16 cellular contexts compared by ENCODE assay signal in genomic region chr17:42560246-42560645, GRCh38. TPM values are rescaled to one million over a fixed set of nuclear protein-coding genes. Genes with fewer than 3 reads are reported as not detected.
DNase-seq lines count a peak whose midpoint lies in the region; ATAC-seq lines count a peak whose summit lies in the region.
"Had no signal": no experiment of that assay in that cellular context is flagged by ENCODE, and none has a peak within 500 bp of the region (broad histone marks: within the 10 kb centered on the region; RNA-seq: fewer than 3 reads in every experiment).

No MANE protein-coding gene starts in this region.

- CTCF ChIA-PET in T-cell (lab: Charles Lee) = no interaction called here

- H3K36me3 Mint-ChIP-seq in T-cell = peaks cover 3% of the 10 kb centered on the region

- H3K4me1 ChIP-seq in mesenchymal stem cell (ENCODE audit: control insufficient read depth, insufficient read depth, low read depth, low read length) = peaks cover 36% of the 10 kb centered on the region
- H3K4me1 ChIP-seq: SJCRH30 had no signal

- H3K9me3 ChIP-seq in mesenchymal stem cell (ENCODE audit: control insufficient read depth, low read length) = no peaks in the 10 kb centered on the region
- H3K9me3 ChIP-seq: SJCRH30 had no signal

- no peak overlapping the region for H3K4me3 ChIP-seq in mesenchymal stem cell (ENCODE audit: insufficient read depth in 1 of 2, low read depth in 1 of 2, low read length in 2 of 2)
- H3K4me3 ChIP-seq: SJCRH30 had no signal

- H3K9me3 Mint-ChIP-seq in T-cell = no peaks in the 10 kb centered on the region

- no peak overlapping the region for H2AK5ac ChIP-seq in mesenchymal stem cell (ENCODE audit: low read length, severe bottlenecking)

- H3K27me3 ChIP-seq in mesenchymal stem cell (ENCODE audit: control insufficient read depth in 1 of 2, insufficient read depth in 1 of 2, low read length in 2 of 2) = no peaks in the 10 kb centered on the region
- H3K27me3 ChIP-seq: SJCRH30 had no signal

- no peak overlapping the region for H3K23ac ChIP-seq in mesenchymal stem cell (ENCODE audit: low read length in 2 of 2)

- H3K4me3 Mint-ChIP-seq in T-cell = peak overlapping the region; percentile 7 to 87 (median 59)

- H2BK5ac ChIP-seq in mesenchymal stem cell (ENCODE audit: low read depth, low read length, poor library complexity, severe bottlenecking) = no peak overlapping the region

- H2BK12ac ChIP-seq in mesenchymal stem cell (ENCODE audit: low read length in 2 of 2) = no peak overlapping the region

- intact Hi-C loops in left ventricle myocardium superior (cut with micrococcal nuclease) (no loop called here), Right ventricle myocardium superior (cut with DNase I) (no loop called here)

- no peak overlapping the region for H4K91ac ChIP-seq in mesenchymal stem cell (ENCODE audit: low read length)

- H3K18ac ChIP-seq in mesenchymal stem cell (ENCODE audit: low read depth in 1 of 2, low read length in 2 of 2) = no peak overlapping the region

- H3K36me3 ChIP-seq in mesenchymal stem cell (ENCODE audit: control insufficient read depth in 1 of 2, insufficient read depth in 2 of 2, low read depth in 1 of 2, low read length in 2 of 2) = peaks cover 19 to 24% of the 10 kb centered on the region in 2 experiments

- H3K9ac ChIP-seq in mesenchymal stem cell (ENCODE audit: low read length) = peak overlapping the region; percentile 28
- H3K9ac ChIP-seq: parathyroid adenoma had no signal

- peaks cover 14% of the 10 kb centered on the region for H3K79me1 ChIP-seq in mesenchymal stem cell (replicated peaks; ENCODE audit: low read length, poor library complexity, severe bottlenecking)

- DNase-seq in left ventricle myocardium superior = peak; percentile 2
- DNase-seq in Right ventricle myocardium superior = no peak
- DNase-seq in T-cell = no peak
- DNase-seq in mesenchymal stem cell = no peak
- no peak for DNase-seq in hepatic stellate cell (ENCODE audit: low spot score)
- DNase-seq in middle frontal gyrus (ENCODE audit: extremely low spot score, low spot score) = no peak
- DNase-seq: activated CD4-positive, alpha-beta T cell treated with anti-CD3 and anti-CD28 coated beads for 48 hours; amygdala; left cardiac atrium; MM.1S; NCI-H1930; NCI-H524 treated with DMSO at 0.1 percent for 48 hours; SJCRH30; substantia nigra had no signal

- H3K4me2 ChIP-seq in mesenchymal stem cell (ENCODE audit: low read length, poor library complexity, severe bottlenecking) = no peak overlapping the region

- no peak overlapping the region for H2AFZ ChIP-seq in mesenchymal stem cell (ENCODE audit: low read depth, low read length)
- H2AFZ ChIP-seq: parathyroid adenoma had no signal

- no peak overlapping the region for H3K27ac ChIP-seq in mesenchymal stem cell (ENCODE audit: low read length, poor library complexity, severe bottlenecking)
- H3K27ac ChIP-seq: parathyroid adenoma, SJCRH30 had no signal

- POLR2A ChIA-PET in T-cell (lab: Charles Lee) = no interaction called here

- no peak overlapping the region for H2BK120ac ChIP-seq in mesenchymal stem cell (ENCODE audit: low read depth, low read length)

- no peaks in the 10 kb centered on the region for H3K27me3 Mint-ChIP-seq in T-cell

- WGBS in mesenchymal stem cell = no CpG with 5 or more reads among the region's 3 CpGs

- no peak overlapping the region for H3K14ac ChIP-seq in mesenchymal stem cell (ENCODE audit: low read length in 2 of 2)

- no peak overlapping the region for H3K4ac ChIP-seq in mesenchymal stem cell (ENCODE audit: low read depth in 1 of 2, low read length in 2 of 2)

- H2BK15ac ChIP-seq in mesenchymal stem cell (ENCODE audit: low read depth, poor library complexity, severe bottlenecking) = no peak overlapping the region

- peak overlapping the region in 1 of 2 donors; percentile 11 for H3K27ac Mint-ChIP-seq in T-cell

- H4K8ac ChIP-seq in mesenchymal stem cell (ENCODE audit: low read length) = no peak overlapping the region

- no peak for ATAC-seq in left ventricle myocardium superior
- no peak for ATAC-seq in Right ventricle myocardium superior (ENCODE audit: poor library complexity)
- ATAC-seq in T-cell (replicated peaks in 1 of 4) = no peak
- ATAC-seq in HG02588 (IDR thresholded peaks at IDR 0.05; ENCODE audit: unreplicated experiment) = no peak
- ATAC-seq: left cardiac atrium had no signal

- peaks cover 14 to 41% (median 34%) of the 10 kb centered on the region in 3 donors for H3K4me1 Mint-ChIP-seq in T-cell

RNA-seq across cellular contexts. Expression of gene COASY, which starts 1.7 kb away (rescaled TPM):
- total RNA-seq in left ventricle myocardium superior (45.2 TPM), Right ventricle myocardium superior (41.6 TPM), T-cell (10 to 100 TPM; 43.2 to 79.0 (median 74.9) TPM)
- 77.2 TPM for polyA plus RNA-seq in mesenchymal stem cell (2013, experiment 1 of 2)
- polyA plus RNA-seq in mesenchymal stem cell (2013, experiment 2 of 2) = 75.7 TPM

RNA-seq across cellular contexts. Expression of gene MLX, which starts 6.7 kb away (rescaled TPM):
- total RNA-seq in left ventricle myocardium superior (72.3 TPM), Right ventricle myocardium superior (69.1 TPM), T-cell (10 to 100 TPM; 31.4 to 68.9 (median 61.2) TPM)
- 45.3 TPM for polyA plus RNA-seq in mesenchymal stem cell (2013, experiment 1 of 2)
- polyA plus RNA-seq in mesenchymal stem cell (2013, experiment 2 of 2) = 45.3 TPM

RNA-seq across cellular contexts. Expression of gene HSD17B1, which starts 7.5 kb away (rescaled TPM):
- 1.4 TPM for total RNA-seq in left ventricle myocardium superior
- total RNA-seq in Right ventricle myocardium superior = 0.78 TPM
- total RNA-seq in T-cell = 1 to 10 TPM; 1.2 to 2.2 (median 1.4) TPM
- 0.57 TPM for polyA plus RNA-seq in mesenchymal stem cell (2013, experiment 1 of 2)
- polyA plus RNA-seq in mesenchymal stem cell (2013, experiment 2 of 2) = 0.59 TPM

RNA-seq across cellular contexts. Expression of gene PSMC3IP, which starts 17.3 kb away (rescaled TPM):
- total RNA-seq in left ventricle myocardium superior (3.1 TPM), Right ventricle myocardium superior (2.3 TPM), T-cell (1 to 10 TPM; 2.2 to 4.3 (median 3.2) TPM)
- 5.2 TPM for polyA plus RNA-seq in mesenchymal stem cell (2013, experiment 1 of 2)
- 4.7 TPM for polyA plus RNA-seq in mesenchymal stem cell (2013, experiment 2 of 2)

RNA-seq across cellular contexts. Expression of gene NAGLU, which starts 24.2 kb away (rescaled TPM):
- total RNA-seq in left ventricle myocardium superior (8.3 TPM), Right ventricle myocardium superior (8.3 TPM), T-cell (10 to 100 TPM; 13.2 to 35.1 (median 28.8) TPM)
- polyA plus RNA-seq in mesenchymal stem cell (2013, experiment 1 of 2) = 51.2 TPM
- polyA plus RNA-seq in mesenchymal stem cell (2013, experiment 2 of 2) = 52.1 TPM
